8 cellular contexts compared by ENCODE assay signal in genomic region chr4:47933798-47934197, GRCh38. TPM values are rescaled to one million over a fixed set of nuclear protein-coding genes. Genes with fewer than 3 reads are reported as not detected.
DNase-seq lines count a peak whose midpoint lies in the region; ATAC-seq and TF ChIP-seq lines count a peak whose summit lies in the region.

No MANE protein-coding gene starts in this region.

- H3K9me3 ChIP-seq in Panc1 (ENCODE audit: control insufficient read depth, insufficient read depth, low read depth, low read length) = no peaks in the 10 kb centered on the region

- no peaks in the 10 kb centered on the region for H3K36me3 ChIP-seq in Panc1 (ENCODE audit: control insufficient read depth, insufficient read depth, low read length)

- H3K27ac Mint-ChIP-seq in activated CD8-positive, alpha-beta T cell treated with anti-CD3 and anti-CD28 coated beads for 36 hours = no peak overlapping the region
- H3K27ac Mint-ChIP-seq in activated CD8-positive, alpha-beta T cell treated with anti-CD3 and anti-CD28 coated beads, Interleukin-2, amount 10 ng/mL, durations not matched to agents 7 days and 5 days = no peak overlapping the region
- H3K27ac Mint-ChIP-seq in endothelial cell (ENCODE audit: unreplicated experiment) (no peak overlapping the region), natural killer cell (no peak overlapping the region)

- H3K36me3 Mint-ChIP-seq in activated CD8-positive, alpha-beta T cell treated with anti-CD3 and anti-CD28 coated beads for 36 hours (ENCODE audit: low read depth) = no peaks in the 10 kb centered on the region
- no peaks in the 10 kb centered on the region for H3K36me3 Mint-ChIP-seq in activated CD8-positive, alpha-beta T cell treated with anti-CD3 and anti-CD28 coated beads, Interleukin-2, amount 10 ng/mL, durations not matched to agents 7 days and 5 days (ENCODE audit: low read depth)
- H3K36me3 Mint-ChIP-seq in endothelial cell (ENCODE audit: low read depth, unreplicated experiment) (no peaks in the 10 kb centered on the region), natural killer cell (no peaks in the 10 kb centered on the region)

- H3K4me3 ChIP-seq in Panc1 (ENCODE audit: low read depth in 2 of 2, low read length in 2 of 2) = no peak overlapping the region

- intact Hi-C loops in activated CD8-positive, alpha-beta T cell treated with anti-CD3 and anti-CD28 coated beads for 36 hours (cut with micrococcal nuclease) = loop anchor here (5.0 kb wide), 1 partner anchor 246 kb away; no protein-coding TSS in a partner anchor
- intact Hi-C loops in Panc1 (cut with micrococcal nuclease; ENCODE audit: unreplicated experiment) = loop anchor here (5.0 kb wide), 2 partner anchors 246 to 266 kb away; no protein-coding TSS in a partner anchor
- intact Hi-C loops in natural killer cell (cut with micrococcal nuclease) = loop anchor here (1.0 kb wide), 2 partner anchors 247 to 265 kb away; no protein-coding TSS in a partner anchor

- no peak overlapping the region for H3K27ac ChIP-seq in Panc1 (ENCODE audit: low read length)

- BruUV-seq in Panc1 (replicated peaks; lab: Mats Ljungman, UMichigan) = no TSS peak

- in situ Hi-C loops in Panc1 (cut with HindIII; ENCODE audit: low pct_unique_long_range_greater_than_20kb, low sequenced_read_pairs) = no loop called here

- H3K4me3 Mint-ChIP-seq in activated CD8-positive, alpha-beta T cell treated with anti-CD3 and anti-CD28 coated beads for 36 hours = no peak overlapping the region
- H3K4me3 Mint-ChIP-seq in activated CD8-positive, alpha-beta T cell treated with anti-CD3 and anti-CD28 coated beads, Interleukin-2, amount 10 ng/mL, durations not matched to agents 7 days and 5 days = no peak overlapping the region
- no peak overlapping the region for H3K4me3 Mint-ChIP-seq in endothelial cell (ENCODE audit: unreplicated experiment)
- no peak overlapping the region for H3K4me3 Mint-ChIP-seq in natural killer cell

- POLR2A ChIA-PET in activated CD8-positive, alpha-beta T cell treated with anti-CD3 and anti-CD28 coated beads for 36 hours (lab: Charles Lee) = interaction anchor here (1.1 kb wide), 1 partner anchor 180 kb away, joined by 6 read pairs; no protein-coding TSS in a partner anchor
- POLR2A ChIA-PET in activated CD8-positive, alpha-beta T cell treated with anti-CD3 and anti-CD28 coated beads, Interleukin-2, amount 10 ng/mL, durations not matched to agents 7 days and 5 days (lab: Charles Lee) = interaction anchor here (0.6 kb wide), 1 partner anchor 199 kb away, joined by 3 read pairs; no protein-coding TSS in a partner anchor
- POLR2A ChIA-PET in Panc1 (lab: Charles Lee) = interaction anchor here (0.6 kb wide), 1 partner anchor 329 kb away, joined by 4 read pairs; no protein-coding TSS in a partner anchor

- H3K9me3 Mint-ChIP-seq in activated CD8-positive, alpha-beta T cell treated with anti-CD3 and anti-CD28 coated beads for 36 hours = no peaks in the 10 kb centered on the region
- H3K9me3 Mint-ChIP-seq in activated CD8-positive, alpha-beta T cell treated with anti-CD3 and anti-CD28 coated beads, Interleukin-2, amount 10 ng/mL, durations not matched to agents 7 days and 5 days (ENCODE audit: insufficient read depth) = no peaks in the 10 kb centered on the region
- H3K9me3 Mint-ChIP-seq in endothelial cell (ENCODE audit: unreplicated experiment) = no peaks in the 10 kb centered on the region
- no peaks in the 10 kb centered on the region for H3K9me3 Mint-ChIP-seq in natural killer cell

- H3K4me1 Mint-ChIP-seq in activated CD8-positive, alpha-beta T cell treated with anti-CD3 and anti-CD28 coated beads for 36 hours (ENCODE audit: low read depth) = peaks cover 5% of the 10 kb centered on the region
- H3K4me1 Mint-ChIP-seq in activated CD8-positive, alpha-beta T cell treated with anti-CD3 and anti-CD28 coated beads, Interleukin-2, amount 10 ng/mL, durations not matched to agents 7 days and 5 days (ENCODE audit: low read depth) = no peaks in the 10 kb centered on the region
- H3K4me1 Mint-ChIP-seq in endothelial cell (ENCODE audit: unreplicated experiment) = no peaks in the 10 kb centered on the region
- no peaks in the 10 kb centered on the region for H3K4me1 Mint-ChIP-seq in natural killer cell

- DNase-seq in activated CD8-positive, alpha-beta T cell treated with anti-CD3 and anti-CD28 coated beads for 36 hours = no peak
- no peak for DNase-seq in activated CD8-positive, alpha-beta T cell treated with anti-CD3 and anti-CD28 coated beads, Interleukin-2, amount 10 ng/mL, durations not matched to agents 7 days and 5 days
- no peak for DNase-seq in Panc1 (ENCODE audit: low read depth, low spot score)
- no peak for DNase-seq in endothelial cell (ENCODE audit: low spot score)
- DNase-seq in natural killer cell = no peak

- 0 out of 2 replicates have a peak, but pooled peaks cover 2% of the 10 kb centered on the region for H3K27me3 ChIP-seq in Panc1 (ENCODE audit: control insufficient read depth, insufficient read depth, low read length)

- TF ChIP-seq CTCF in activated CD8-positive, alpha-beta T cell treated with anti-CD3 and anti-CD28 coated beads for 36 hours (IDR thresholded peaks at IDR 0.05) = peak; percentile 76
- peak; percentile 50; the same call in 1 of the 2 replicates for TF ChIP-seq CTCF in Panc1 (IDR thresholded peaks at IDR 0.05)
- peak; percentile 80 for TF ChIP-seq CTCF in endothelial cell (IDR thresholded peaks at IDR 0.05; ENCODE audit: unreplicated experiment)
- TF ChIP-seq CTCF in natural killer cell (IDR thresholded peaks at IDR 0.05) = peak; percentile 87

- peak; percentile 77 for ATAC-seq in activated CD8-positive, alpha-beta T cell treated with anti-CD3 and anti-CD28 coated beads for 36 hours
- ATAC-seq in activated CD8-positive, alpha-beta T cell treated with anti-CD3 and anti-CD28 coated beads, Interleukin-2, amount 10 ng/mL, durations not matched to agents 7 days and 5 days = no peak
- ATAC-seq in HG03025 (IDR thresholded peaks at IDR 0.05; ENCODE audit: low FRiP score, unreplicated experiment) = peak; percentile 62
- no peak for ATAC-seq in Panc1
- peak; percentile 72 to 84 (median 75) for ATAC-seq in natural killer cell
- ATAC-seq in HG03439 (IDR thresholded peaks at IDR 0.05; ENCODE audit: unreplicated experiment) = no peak
- no peak for ATAC-seq in GM21367 (IDR thresholded peaks at IDR 0.05; ENCODE audit: unreplicated experiment)

- H3K4me1 ChIP-seq in Panc1 (ENCODE audit: control insufficient read depth, insufficient read depth, low read length) = no peaks in the 10 kb centered on the region

- no peaks in the 10 kb centered on the region for H3K27me3 Mint-ChIP-seq in activated CD8-positive, alpha-beta T cell treated with anti-CD3 and anti-CD28 coated beads for 36 hours
- peaks cover 6% of the 10 kb centered on the region for H3K27me3 Mint-ChIP-seq in activated CD8-positive, alpha-beta T cell treated with anti-CD3 and anti-CD28 coated beads, Interleukin-2, amount 10 ng/mL, durations not matched to agents 7 days and 5 days (ENCODE audit: low read depth)
- H3K27me3 Mint-ChIP-seq in endothelial cell (ENCODE audit: unreplicated experiment) (no peaks in the 10 kb centered on the region), natural killer cell (ENCODE audit: low read depth in 2 of 2) (peaks cover 15 to 29% of the 10 kb centered on the region in 2 donors)

- CTCF ChIA-PET in activated CD8-positive, alpha-beta T cell treated with anti-CD3 and anti-CD28 coated beads for 36 hours (lab: Charles Lee) = interaction anchor here (0.7 to 3.0 kb wide), 26 partner anchors 8 to 284 kb away, joined by 3 to 17 read pairs (median 4); no protein-coding TSS in a partner anchor
- CTCF ChIA-PET in activated CD8-positive, alpha-beta T cell treated with anti-CD3 and anti-CD28 coated beads, Interleukin-2, amount 10 ng/mL, durations not matched to agents 7 days and 5 days (lab: Charles Lee) = interaction anchor here (0.7 to 2.9 kb wide), 20 partner anchors 13 to 265 kb away, joined by 3 to 33 read pairs (median 4); partner anchors contain the start of genes CORIN and NFXL1
- CTCF ChIA-PET in Panc1 (lab: Charles Lee) = interaction anchor here (0.7 to 1.1 kb wide), 3 partner anchors 9 to 265 kb away, joined by 3 to 4 read pairs (median 3); no protein-coding TSS in a partner anchor

RNA-seq across cellular contexts. Expression of gene NFXL1, which starts 19.4 kb away (rescaled TPM):
- 10 to 100 TPM; 14.0 to 14.5 TPM for total RNA-seq in activated CD8-positive, alpha-beta T cell treated with anti-CD3 and anti-CD28 coated beads for 36 hours
- total RNA-seq in activated CD8-positive, alpha-beta T cell treated with anti-CD3 and anti-CD28 coated beads, Interleukin-2, amount 10 ng/mL, durations not matched to agents 7 days and 5 days = 10 to 100 TPM in 1 of 2 experiments, 1 to 10 TPM in 1; 9.5 to 10.6 TPM
- total RNA-seq in Panc1 (2021; ENCODE audit: unreplicated experiment) = 9.2 TPM
- 4.0 TPM for polyA plus RNA-seq in Panc1 (2012; ENCODE audit: insufficient read length)
- total RNA-seq in endothelial cell (ENCODE audit: unreplicated experiment) = 20.0 TPM
- 10 to 100 TPM in 1 of 3 donors, 1 to 10 TPM in 2; 6.5 to 11.4 (median 9.9) TPM for total RNA-seq in natural killer cell

Comparison
In these comparisons a context has a peak if more than half of its experiments do, and no peak if none do; other contexts are left out.
1. ATAC-seq: peak in activated CD8-positive, alpha-beta T cell treated with anti-CD3 and anti-CD28 coated beads for 36 hours (single experiment), HG03025 (single experiment) and natural killer cell (3 of 3); none in activated CD8-positive, alpha-beta T cell treated with anti-CD3 and anti-CD28 coated beads, Interleukin-2, amount 10 ng/mL, durations not matched to agents 7 days and 5 days (single experiment), Panc1 (single experiment), HG03439 (single experiment) and GM21367 (single experiment).
2. Peak in every context shown above with its lines, with median percentiles within 50 percentile points of each other: CTCF ChIP-seq.